1 cellular context compared by ENCODE assay signal in genomic region chr6:38699702-38700101, GRCh38.
TF ChIP-seq lines count a peak whose summit lies in the region.

No MANE protein-coding gene starts in this region.

TF ChIP-seq in GM12878, 131 proteins besides CTCF, POLR2A, EP300 and RAD21:
- peak; percentile 38; the same call in 1 of the 2 replicates for TF ChIP-seq MLLT1 (IDR thresholded peaks at IDR 0.05)
